In the genomic region with DNA sequence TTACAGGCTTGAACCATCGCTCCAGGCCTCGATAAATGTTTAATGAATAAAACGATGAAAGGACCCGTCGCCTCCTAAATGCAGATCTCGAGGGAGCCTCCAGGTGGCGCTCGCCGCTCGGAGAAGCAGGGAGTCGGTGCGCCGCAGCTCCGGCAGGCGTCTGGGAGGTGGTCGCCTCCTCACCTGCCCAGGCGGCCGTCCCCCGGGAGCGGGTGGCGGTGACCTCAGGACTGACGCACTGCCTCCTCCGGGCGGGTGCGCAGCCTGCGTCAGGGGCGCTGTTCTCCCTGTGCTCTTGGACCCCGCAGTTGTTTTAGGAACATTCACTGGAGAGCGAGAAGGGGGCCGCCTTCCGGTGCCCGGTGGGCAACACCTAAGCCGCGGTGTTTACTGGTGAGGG, we compare ENCODE assay signal across 8 cellular contexts. TPM values are rescaled to one million over a fixed set of nuclear protein-coding genes. Genes with fewer than 3 reads are reported as not detected.
DNase-seq lines count a peak whose midpoint lies in the region; ATAC-seq and TF ChIP-seq lines count a peak whose summit lies in the region.

No MANE protein-coding gene starts in this region.

- dilution Hi-C loops in IMR-90 (cut with HindIII; ENCODE audit: low sequenced_read_pairs, unreplicated experiment): no loop called here

- H3K36me3 Mint-ChIP-seq in activated naive CD4-positive, alpha-beta T cell treated with anti-CD3 and anti-CD28 coated beads, Interleukin-2, amount 50 U/mL, for 72 hours: no peaks in the 10 kb centered on the region

- no peak overlapping the region for H3K27ac Mint-ChIP-seq in activated naive CD4-positive, alpha-beta T cell treated with anti-CD3 and anti-CD28 coated beads, Interleukin-2, amount 50 U/mL, for 72 hours

- H3K4ac ChIP-seq in IMR-90 (ENCODE audit: low read depth, low read length): peak overlapping the region; percentile 46; the same call in 1 of the 2 replicates

- CTCF ChIA-PET in IMR-90 (lab: Yijun Ruan, JAX): interaction anchor here (0.6 to 1.8 kb wide), 3 partner anchors 145 to 378 kb away, joined by 3 to 5 read pairs (median 3); no protein-coding TSS in a partner anchor

- H3K9ac ChIP-seq in IMR-90 (ENCODE audit: low read depth, low read length) (no peak overlapping the region; the same call in 1 of the 2 replicates), parathyroid adenoma (no peak overlapping the region)

- no peak overlapping the region for H3K23ac ChIP-seq in IMR-90 (ENCODE audit: low read depth, low read length)

- H2AFZ ChIP-seq in IMR-90 (replicated peaks; ENCODE audit: low read length, poor library complexity) (peak overlapping the region; percentile 95), parathyroid adenoma (peak overlapping the region; percentile 88)

- H4K8ac ChIP-seq in IMR-90 (ENCODE audit: low read depth in 2 of 2, low read length in 2 of 2): peak overlapping the region in 1 of 2 experiments; percentile 64; a peak in 3 of 4 replicates

- H2AK9ac ChIP-seq in IMR-90 (replicated peaks; ENCODE audit: low read depth, low read length, poor library complexity): peak overlapping the region; percentile 71

- TF ChIP-seq CTCF in GM12864 (IDR thresholded peaks at IDR 0.05; ENCODE audit: low read depth, low read length, missing control alignments) (peak; percentile 84), IMR-90 (conservative IDR thresholded peaks at IDR 0.05; ENCODE audit: low read depth, low read length) (peak; percentile 83), cardiac muscle cell (IDR thresholded peaks at IDR 0.05; ENCODE audit: low read depth, low read length) (peak; percentile 64), parathyroid adenoma (IDR thresholded peaks at IDR 0.05) (peak; percentile 84), tibial nerve (IDR thresholded peaks at IDR 0.05) (peak; percentile 57 to 81 (median 71))

- peak overlapping the region; percentile 19; the same call in 1 of the 2 replicates for H2BK20ac ChIP-seq in IMR-90 (ENCODE audit: low read depth, low read length)

- peak overlapping the region; percentile 69 for H3K4me2 ChIP-seq in IMR-90 (ENCODE audit: low read depth, low read length)
- peak overlapping the region; percentile 38 for H3K4me2 ChIP-seq in parathyroid adenoma (ENCODE audit: low read length)

- H4K91ac ChIP-seq in IMR-90 (ENCODE audit: insufficient read depth, low read depth, low read length): peak overlapping the region; percentile 98; the same call in 1 of the 2 replicates

- peak; percentile 58 for ATAC-seq in IMR-90 (ENCODE audit: low read depth)
- peak; percentile 42 to 74 for ATAC-seq in activated naive CD4-positive, alpha-beta T cell treated with anti-CD3 and anti-CD28 coated beads, Interleukin-2, amount 50 U/mL, for 72 hours

- in situ Hi-C loops in IMR-90 (cut with MboI; ENCODE audit: low sequenced_read_pairs): loop anchor here (10.0 to 25.0 kb wide), 2 partner anchors 485 to 692 kb away; no protein-coding TSS in a partner anchor

- H4K20me1 ChIP-seq in IMR-90 (ENCODE audit: insufficient read depth, low read length): no peaks in the 10 kb centered on the region

- H3K56ac ChIP-seq in IMR-90 (ENCODE audit: extremely low read depth, insufficient read depth, low read length): no peak overlapping the region

- H2BK120ac ChIP-seq in IMR-90 (ENCODE audit: low read depth, low read length): peak overlapping the region; percentile 95

- H3K27me3 ChIP-seq in IMR-90 (ENCODE audit: control insufficient read depth, insufficient read depth, low read length) (no peaks in the 10 kb centered on the region), SJCRH30 (no peaks in the 10 kb centered on the region), cardiac muscle cell (no peaks in the 10 kb centered on the region), parathyroid adenoma (ENCODE audit: control insufficient read depth, insufficient read depth, low read length) (no peaks in the 10 kb centered on the region), tibial nerve (peaks cover 0 to 3% of the 10 kb centered on the region in 2 donors)

- H3K4me3 ChIP-seq in GM12864 (ENCODE audit: low read depth, low read length) (peak overlapping the region; percentile 28; the same call in 1 of the 2 replicates), IMR-90 (ENCODE audit: insufficient read depth, low read depth, low read length) (peak overlapping the region; percentile 42), SJCRH30 (no peak overlapping the region), cardiac muscle cell (peak overlapping the region; percentile 35), parathyroid adenoma (ENCODE audit: low read depth, low read length) (no peak overlapping the region), tibial nerve (peak overlapping the region in 2 of 4 donors; percentile 17 to 30)

- TF ChIP-seq POLR2A in IMR-90 (IDR thresholded peaks at IDR 0.05; ENCODE audit: low read depth, low read length) (no peak), tibial nerve (IDR thresholded peaks at IDR 0.05) (no peak)

- peaks cover 0 to 13% of the 10 kb centered on the region in 2 experiments; a peak in 1 of 4 replicates for H3K79me1 ChIP-seq in IMR-90 (ENCODE audit: low read depth in 1 of 2, low read length in 2 of 2)

- WGBS in IMR-90 (ENCODE audit: extremely low coverage in 2 of 2, insufficient read length in 1 of 2), 2 experiments: 4% methylated on average over 24 of the region's 34 CpGs; no CpG with 5 or more reads in 1 of the 2 experiments
- 5 to 9% methylated on average over 34 of the region's 34 CpGs for WGBS in tibial nerve, 2 donors

- DNase-seq in GM12864 (ENCODE audit: low read depth) (no peak), IMR-90 (peak; percentile 48), SJCRH30 (peak; percentile 47 to 76), cardiac muscle cell (ENCODE audit: low read depth in 1 of 2, low spot score in 1 of 2) (peak; percentile 70 to 73), tibial nerve (ENCODE audit: low spot score in 2 of 2) (peak; percentile 35 to 42), OCI-M2 (lab: John Stamatoyannopoulos, UW; ENCODE audit: unreplicated experiment) (no peak)
- peak; percentile 71 to 80 for DNase-seq in activated naive CD4-positive, alpha-beta T cell treated with anti-CD3 and anti-CD28 coated beads, Interleukin-2, amount 50 U/mL, for 72 hours (ENCODE audit: low spot score in 2 of 2)

- no peaks in the 10 kb centered on the region for H3K9me3 ChIP-seq in IMR-90 (ENCODE audit: control insufficient read depth, insufficient read depth, low read length)
- no peaks in the 10 kb centered on the region for H3K9me3 ChIP-seq in SJCRH30 (replicated peaks)
- H3K9me3 ChIP-seq in cardiac muscle cell (ENCODE audit: low read depth): no peaks in the 10 kb centered on the region
- no peaks in the 10 kb centered on the region for H3K9me3 ChIP-seq in parathyroid adenoma (ENCODE audit: control insufficient read depth, low read length)
- H3K9me3 ChIP-seq in tibial nerve: peaks cover 0 to 18% (median 0%) of the 10 kb centered on the region in 4 donors

- H3K4me1 ChIP-seq in IMR-90 (ENCODE audit: control insufficient read depth, insufficient read depth, low read length) (peaks cover 17% of the 10 kb centered on the region), SJCRH30 (0 out of 2 replicates have a peak, but pooled peaks cover 4% of the 10 kb centered on the region), cardiac muscle cell (ENCODE audit: low read depth) (peaks cover 10% of the 10 kb centered on the region), parathyroid adenoma (no peaks in the 10 kb centered on the region), tibial nerve (peaks cover 0 to 5% (median 0%) of the 10 kb centered on the region in 4 donors)

- no TSS peak for BruUV-seq in IMR-90 (replicated peaks; lab: Mats Ljungman, UMichigan)

- peak overlapping the region; percentile 35; the same call in 1 of the 3 replicates for H2BK15ac ChIP-seq in IMR-90 (ENCODE audit: low read depth, low read length)

- H3K36me3 ChIP-seq in IMR-90 (ENCODE audit: control insufficient read depth, insufficient read depth, low read length) (no peaks in the 10 kb centered on the region), SJCRH30 (no peaks in the 10 kb centered on the region), cardiac muscle cell (no peaks in the 10 kb centered on the region), parathyroid adenoma (ENCODE audit: control insufficient read depth, insufficient read depth, low read length) (no peaks in the 10 kb centered on the region), tibial nerve (no peaks in the 10 kb centered on the region)

- no peaks in the 10 kb centered on the region for H3K79me2 ChIP-seq in parathyroid adenoma

- no peak overlapping the region for H3K18ac ChIP-seq in IMR-90 (ENCODE audit: low read depth, low read length)

- POLR2A ChIA-PET in IMR-90 (lab: Charles Lee; ENCODE audit: unreplicated experiment): no interaction called here

- peak overlapping the region; percentile 21; the same call in 1 of the 2 replicates for H2AK5ac ChIP-seq in IMR-90 (ENCODE audit: low read depth, low read length)

- no peak for TF ChIP-seq EP300 in tibial nerve (IDR thresholded peaks at IDR 0.05)

- H3K14ac ChIP-seq in IMR-90 (replicated peaks; ENCODE audit: low read depth, low read length): no peak overlapping the region

- intact Hi-C loops in IMR-90 (cut with micrococcal nuclease): loop anchor here (1.0 to 5.0 kb wide), 5 partner anchors 145 to 687 kb away; a partner anchor contains a TSS

- peak; percentile 88 for TF ChIP-seq RAD21 in IMR-90 (IDR thresholded peaks at IDR 0.05; ENCODE audit: low read length)

- no peak overlapping the region for H2BK5ac ChIP-seq in IMR-90 (ENCODE audit: low read depth, low read length, poor library complexity, severe bottlenecking)

- H3K27ac ChIP-seq in IMR-90 (ENCODE audit: insufficient read depth, low read length) (no peak overlapping the region), SJCRH30 (no peak overlapping the region), cardiac muscle cell (no peak overlapping the region), parathyroid adenoma (no peak overlapping the region), tibial nerve (no peak overlapping the region)

- H3K9me1 ChIP-seq in IMR-90 (ENCODE audit: insufficient read depth, low read length): peaks cover 21% of the 10 kb centered on the region

- H4K5ac ChIP-seq in IMR-90 (ENCODE audit: low read depth, low read length): no peak overlapping the region

- H3K9me3 Mint-ChIP-seq in activated naive CD4-positive, alpha-beta T cell treated with anti-CD3 and anti-CD28 coated beads, Interleukin-2, amount 50 U/mL, for 72 hours: no peaks in the 10 kb centered on the region

TF ChIP-seq in IMR-90, 13 proteins besides CTCF, POLR2A, EP300 and RAD21:
- TF ChIP-seq MAFK (IDR thresholded peaks at IDR 0.05; ENCODE audit: low read depth, low read length) (no peak), SMC3 (IDR thresholded peaks at IDR 0.05; ENCODE audit: low read depth, low read length) (peak; percentile 67)

RNA-seq across cellular contexts. Expression of a gene that starts 38.6 kb away (rescaled TPM):
- total RNA-seq in IMR-90 (2012; rRNA removed) (9.0 and 16.7 TPM in 2 replicates), cardiac muscle cell (11.0 and 19.9 TPM in 2 replicates), tibial nerve (10 to 100 TPM; 16.2 to 44.2 (median 25.9) TPM)
- polyA plus RNA-seq in IMR-90 (2012; rRNA removed) (23.9 and 31.2 TPM in 2 replicates), cardiac muscle cell (50.1 and 89.9 TPM in 2 replicates)
- 30.6 and 56.2 TPM in 2 replicates for polyA plus RNA-seq in IMR-90 (2012; cell fraction: cytosol; rRNA removed)
- 8.1 and 15.7 TPM in 2 replicates for polyA plus RNA-seq in IMR-90 (2012; cell fraction: nucleus; rRNA removed; ENCODE audit: low replicate concordance)
- 67.0 and 74.5 TPM in 2 replicates for total RNA-seq in SJCRH30 (2014; rRNA removed; shearing (Covaris generic))
- 10 to 100 TPM; 47.0 to 51.8 TPM for total RNA-seq in activated naive CD4-positive, alpha-beta T cell treated with anti-CD3 and anti-CD28 coated beads, Interleukin-2, amount 50 U/mL, for 72 hours

Comparison
In these comparisons a context has a peak if more than half of its experiments do, and no peak if none do; other contexts are left out.
1. DNase-seq: peak in IMR-90 (single experiment), SJCRH30 (2 of 2), activated naive CD4-positive, alpha-beta T cell treated with anti-CD3 and anti-CD28 coated beads, Interleukin-2, amount 50 U/mL, for 72 hours (2 of 2), cardiac muscle cell (2 of 2) and tibial nerve (2 of 2); none in GM12864 (single experiment) and OCI-M2 (single experiment).
2. H3K4me3 ChIP-seq: peak in GM12864 (single experiment), IMR-90 (single experiment) and cardiac muscle cell (single experiment); none in SJCRH30 (single experiment) and parathyroid adenoma (single experiment).
3. Peak in every context shown above with its lines, with median percentiles within 50 percentile points of each other: CTCF ChIP-seq.